8 cellular contexts compared by ENCODE assay signal in genomic region chr10:70568113-70568512, GRCh38. TPM values are rescaled to one million over a fixed set of nuclear protein-coding genes. Genes with fewer than 3 reads are reported as not detected.
"Had no signal": no experiment of that assay in that cellular context is flagged by ENCODE, and none has a peak within 500 bp of the region (broad histone marks: within the 10 kb centered on the region; RNA-seq: fewer than 3 reads in every experiment).

No MANE protein-coding gene starts in this region.

- H3K27ac Mint-ChIP-seq: GM23338, H9 had no signal

- H3K9me3 Mint-ChIP-seq: GM23338, H9 had no signal

- FAIRE-seq: H1, H54, HTR-8/SVneo had no signal

- DNase-seq: H9, HCEC 1CT, IMR-90 had no signal

- H3K4me3 ChIP-seq: GM23338 had no signal

- H2AFZ ChIP-seq: GM23338 had no signal

- H3K4me2 ChIP-seq: GM23338 had no signal

- H3K4me3 Mint-ChIP-seq: GM23338, H9 had no signal

- ATAC-seq: GM23338 had no signal

- H3K4me1 Mint-ChIP-seq: GM23338, H9 had no signal

RNA-seq across cellular contexts. Expression of gene PRF1, which starts 34.4 kb away (rescaled TPM):
- total RNA-seq: GM23338, H1, H9, HT-29, IMR-90 had no signal
- polyA plus RNA-seq: IMR-90 had no signal
